In the genomic region with DNA sequence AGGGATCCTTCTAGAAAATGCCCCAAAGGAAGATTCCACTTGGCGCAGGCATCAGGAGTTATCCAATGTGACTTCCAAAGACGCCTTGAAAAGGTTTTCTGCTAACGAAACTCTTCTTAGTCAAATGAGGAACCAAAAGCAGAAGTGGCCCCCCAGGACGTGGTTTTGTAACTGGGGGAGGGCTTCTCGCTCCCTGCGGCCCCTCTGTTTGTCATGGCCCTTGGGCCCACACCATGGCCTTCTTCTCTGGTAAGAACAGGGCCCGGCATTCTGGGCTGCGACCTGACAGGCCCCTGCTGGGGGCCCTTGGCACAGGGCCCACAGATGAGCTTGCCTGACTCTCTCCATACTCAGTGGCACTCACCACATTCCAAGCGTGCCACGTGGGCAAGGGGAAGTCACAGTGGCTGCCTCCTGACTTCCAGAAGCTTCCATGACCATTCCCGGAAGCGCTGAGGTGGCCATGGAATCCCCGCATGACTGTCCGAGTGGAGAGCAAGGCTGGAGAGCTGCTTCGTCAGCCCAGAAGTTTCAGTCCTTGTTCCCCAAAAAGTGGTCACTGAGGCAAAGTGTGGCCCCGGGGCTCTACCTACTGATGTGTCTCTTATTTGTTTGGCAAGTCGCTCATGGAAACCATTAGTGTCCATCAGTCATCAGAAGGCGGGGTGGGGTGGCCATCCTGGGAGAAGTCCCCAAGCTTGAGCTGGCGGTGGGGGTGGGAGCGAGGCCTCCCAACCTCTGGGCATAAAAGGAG, we compare ENCODE assay signal across 9 cellular contexts. TPM values are rescaled to one million over a fixed set of nuclear protein-coding genes. Genes with fewer than 3 reads are reported as not detected.
DNase-seq lines count a peak whose midpoint lies in the region; ATAC-seq and TF ChIP-seq lines count a peak whose summit lies in the region.
"Had no signal": no experiment of that assay in that cellular context is flagged by ENCODE, and none has a peak within 500 bp of the region (broad histone marks: within the 10 kb centered on the region; RNA-seq: fewer than 3 reads in every experiment).

No MANE protein-coding gene starts in this region.

- peak overlapping the region; percentile 76 for H3K4me3 Mint-ChIP-seq in stimulated activated naive CD8-positive, alpha-beta T cell treated with anti-CD3 and anti-CD28 coated beads, Interleukin-15, Interleukin-2, amounts not matched to agents 100 ng/mL and 50 ng/mL, for 24 hours

- peak overlapping the region; percentile 75 for H3K27ac Mint-ChIP-seq in stimulated activated naive CD8-positive, alpha-beta T cell treated with anti-CD3 and anti-CD28 coated beads, Interleukin-15, Interleukin-2, amounts not matched to agents 100 ng/mL and 50 ng/mL, for 24 hours

- H3K4me3 ChIP-seq in iPS-18c (ENCODE audit: insufficient read depth, low read depth, low read length) = peak overlapping the region; percentile 66; the same call in 1 of the 2 replicates

- peak; percentile 67 to 70 for DNase-seq in AML-193 (lab: John Stamatoyannopoulos, UW)
- DNase-seq in GM19238 (ENCODE audit: insufficient read length, low spot score) = peak; percentile 90
- DNase-seq in SK-N-DZ (ENCODE audit: low spot score) = no peak

- H3K9me3 Mint-ChIP-seq in stimulated activated naive CD8-positive, alpha-beta T cell treated with anti-CD3 and anti-CD28 coated beads, Interleukin-15, Interleukin-2, amounts not matched to agents 100 ng/mL and 50 ng/mL, for 24 hours = no peaks in the 10 kb centered on the region

- peak overlapping the region; percentile 90; the same call in 1 of the 2 replicates for H3K27ac ChIP-seq in VCaP
- H3K27ac ChIP-seq: cardiac muscle cell had no signal

- H3K9me3 ChIP-seq in iPS-18c (ENCODE audit: control insufficient read depth, insufficient read depth, low read length) = no peaks in the 10 kb centered on the region

- peak; percentile 35 for ATAC-seq in HG03159 (IDR thresholded peaks at IDR 0.05; ENCODE audit: unreplicated experiment)
- ATAC-seq in activated CD4-positive, CD25-positive, alpha-beta regulatory T cell treated with anti-CD3 and anti-CD28 coated beads, Interleukin-2, amount 50 U/mL, for 24 hours = no peak

- no peaks in the 10 kb centered on the region for H3K27me3 Mint-ChIP-seq in stimulated activated naive CD8-positive, alpha-beta T cell treated with anti-CD3 and anti-CD28 coated beads, Interleukin-15, Interleukin-2, amounts not matched to agents 100 ng/mL and 50 ng/mL, for 24 hours

- TF ChIP-seq CTCF in VCaP (conservative IDR thresholded peaks at IDR 0.05) = no peak

- peaks cover 40% of the 10 kb centered on the region for H3K4me1 Mint-ChIP-seq in stimulated activated naive CD8-positive, alpha-beta T cell treated with anti-CD3 and anti-CD28 coated beads, Interleukin-15, Interleukin-2, amounts not matched to agents 100 ng/mL and 50 ng/mL, for 24 hours (ENCODE audit: low read depth)

- H3K36me3 Mint-ChIP-seq in stimulated activated naive CD8-positive, alpha-beta T cell treated with anti-CD3 and anti-CD28 coated beads, Interleukin-15, Interleukin-2, amounts not matched to agents 100 ng/mL and 50 ng/mL, for 24 hours (ENCODE audit: low read depth) = peaks cover 5% of the 10 kb centered on the region

RNA-seq across cellular contexts. Expression of gene CTSZ, which starts 0.9 kb away (rescaled TPM):
- polyA plus RNA-seq in SK-N-DZ (2014; cell fraction: cytosol; rRNA removed) = not detected in 2 replicates
- not detected in 2 replicates for polyA plus RNA-seq in SK-N-DZ (2014; cell fraction: nucleus; rRNA removed)

RNA-seq across cellular contexts. Expression of gene TUBB1, which starts 11.3 kb away (rescaled TPM):
- polyA plus RNA-seq in SK-N-DZ (2014; cell fraction: cytosol; rRNA removed) = not detected in 2 replicates
- not detected in 2 replicates for polyA plus RNA-seq in SK-N-DZ (2014; cell fraction: nucleus; rRNA removed)
- polyA plus RNA-seq: cardiac muscle cell had no signal

RNA-seq across cellular contexts. Expression of gene ATP5F1E, which starts 24.2 kb away (rescaled TPM):
- polyA plus RNA-seq in SK-N-DZ (2014; cell fraction: cytosol; rRNA removed) = 48.0 and 60.9 TPM in 2 replicates
- polyA plus RNA-seq in SK-N-DZ (2014; cell fraction: nucleus; rRNA removed) = 50.1 and 67.2 TPM in 2 replicates

RNA-seq across cellular contexts. Expression of gene NELFCD, which starts 26.9 kb away (rescaled TPM):
- polyA plus RNA-seq in SK-N-DZ (2014; cell fraction: cytosol; rRNA removed) = 88.1 and 93.3 TPM in 2 replicates
- polyA plus RNA-seq in SK-N-DZ (2014; cell fraction: nucleus; rRNA removed) = 237 and 372 TPM in 2 replicates

RNA-seq across cellular contexts. Expression of gene PRELID3B, which starts 34.7 kb away (rescaled TPM):
- 154 and 172 TPM in 2 replicates for polyA plus RNA-seq in SK-N-DZ (2014; cell fraction: cytosol; rRNA removed)
- 91.9 and 101 TPM in 2 replicates for polyA plus RNA-seq in SK-N-DZ (2014; cell fraction: nucleus; rRNA removed)
